Comparison of ENCODE assay signal across 16 cellular contexts in the genomic region with DNA sequence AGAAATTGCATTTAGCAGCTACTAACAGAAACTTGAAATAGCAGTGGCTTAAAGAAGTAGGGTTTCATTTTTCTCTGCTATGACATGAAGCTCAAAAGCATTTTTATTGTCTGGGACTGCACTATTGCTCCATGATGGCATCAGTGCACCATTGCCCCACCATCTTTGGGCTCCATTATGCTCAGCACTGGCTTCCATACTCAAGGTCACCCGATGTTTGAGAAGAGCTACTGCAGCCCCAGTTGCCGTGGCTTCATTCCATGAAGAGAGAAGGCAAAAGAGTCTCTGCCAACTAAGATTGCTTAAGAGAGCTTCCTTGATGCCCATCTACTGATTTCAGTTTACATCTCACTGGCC.
DNase-seq lines count a peak whose midpoint lies in the region; ATAC-seq and TF ChIP-seq lines count a peak whose summit lies in the region.
"Had no signal": no experiment of that assay in that cellular context is flagged by ENCODE, and none has a peak within 500 bp of the region (broad histone marks: within the 10 kb centered on the region; RNA-seq: fewer than 3 reads in every experiment).

No MANE protein-coding gene starts in this region.

- H3K4me2 ChIP-seq in GM23338 (peak overlapping the region; percentile 61), mesendoderm (ENCODE audit: low read length) (no peak overlapping the region)

- no peaks in the 10 kb centered on the region for H3F3A ChIP-seq in GM23338 (replicated peaks; ENCODE audit: low read depth)

- no peak overlapping the region for H3K56ac ChIP-seq in mesendoderm (ENCODE audit: low read length)

- no peak overlapping the region for H3K9ac ChIP-seq in HUES64 (ENCODE audit: low read depth, low read length)
- no peak overlapping the region for H3K9ac ChIP-seq in mesendoderm (ENCODE audit: low read length)

- H3K4me1 ChIP-seq in GM23338 (ENCODE audit: insufficient read depth) (peaks cover 57% of the 10 kb centered on the region), HUES64 (ENCODE audit: insufficient read depth, low read length) (peaks cover 38% of the 10 kb centered on the region), mesendoderm (ENCODE audit: control insufficient read depth, low read depth, low read length) (peaks cover 6% of the 10 kb centered on the region)

- H3K4me3 ChIP-seq in GM23338, result peak overlapping the region; percentile 12; the same call in 1 of the 2 replicates
- H3K4me3 ChIP-seq in HUES64 (ENCODE audit: low read length), result no peak overlapping the region
- H3K4me3 ChIP-seq in mesendoderm (ENCODE audit: low read length), result no peak overlapping the region

- H2BK15ac ChIP-seq in mesendoderm (replicated peaks; ENCODE audit: low read depth), result no peak overlapping the region

- H3K27me3 Mint-ChIP-seq in GM23338 (ENCODE audit: insufficient read depth, low read depth, poor library complexity) (no peaks in the 10 kb centered on the region), brain (no peaks in the 10 kb centered on the region), nephron progenitor cell (ENCODE audit: low read depth, poor library complexity) (no peaks in the 10 kb centered on the region)
- H3K27me3 Mint-ChIP-seq: CD4-positive, alpha-beta T cell had no signal

- ATAC-seq in GM23338 (0 out of 3 replicates have a peak, but pooled peaks have one; percentile 16), HG03108 (IDR thresholded peaks at IDR 0.05; ENCODE audit: unreplicated experiment) (no peak)

- TF ChIP-seq CTCF in GM23338 (conservative IDR thresholded peaks at IDR 0.05; ENCODE audit: low read depth in 2 of 2), result no peak
- no peak for TF ChIP-seq CTCF in brain (conservative IDR thresholded peaks at IDR 0.05)
- no peak for TF ChIP-seq CTCF in nephron progenitor cell (IDR thresholded peaks at IDR 0.05)

- H3K27me3 ChIP-seq in GM23338 (ENCODE audit: insufficient read depth), result no peaks in the 10 kb centered on the region
- H3K27me3 ChIP-seq in HUES64 (ENCODE audit: insufficient read depth, low read length), result no peaks in the 10 kb centered on the region
- no peaks in the 10 kb centered on the region for H3K27me3 ChIP-seq in mesendoderm (ENCODE audit: insufficient read depth, low read length, poor library complexity)
- H3K27me3 ChIP-seq: BE2C had no signal

- no peak overlapping the region for H4K8ac ChIP-seq in mesendoderm (ENCODE audit: low read depth, low read length)

- 72% methylated on average over 2 of the region's 2 CpGs for WGBS in HUES64
- no CpG with 5 or more reads among the region's 2 CpGs for WGBS in mesendoderm (ENCODE audit: extremely low coverage, insufficient coverage, low lambda C conversion rate)

- peaks cover 53% of the 10 kb centered on the region for H3K4me1 Mint-ChIP-seq in GM23338
- H3K4me1 Mint-ChIP-seq in brain, result peaks cover 74% of the 10 kb centered on the region
- peaks cover 10% of the 10 kb centered on the region for H3K4me1 Mint-ChIP-seq in nephron progenitor cell

- no peak overlapping the region for H2BK5ac ChIP-seq in mesendoderm (ENCODE audit: low read length)

- no peaks in the 10 kb centered on the region for H3K9me3 ChIP-seq in HUES64 (ENCODE audit: insufficient read depth, low read depth, low read length)
- H3K9me3 ChIP-seq: BE2C had no signal

- no peak overlapping the region for H3K23ac ChIP-seq in mesendoderm (ENCODE audit: low read length)

- H3K79me1 ChIP-seq in mesendoderm (ENCODE audit: low read length), result no peaks in the 10 kb centered on the region

- no peaks in the 10 kb centered on the region for H3K9me2 ChIP-seq in GM23338 (ENCODE audit: insufficient read depth)

- no peaks in the 10 kb centered on the region for H3K36me3 ChIP-seq in GM23338 (ENCODE audit: insufficient read depth)
- no peaks in the 10 kb centered on the region for H3K36me3 ChIP-seq in HUES64 (ENCODE audit: insufficient read depth, low read length)
- H3K36me3 ChIP-seq in mesendoderm (ENCODE audit: control insufficient read depth, insufficient read depth, low read length), result no peaks in the 10 kb centered on the region

- no peak overlapping the region for H2AK5ac ChIP-seq in mesendoderm (ENCODE audit: low read length)

- H3K27ac Mint-ChIP-seq in GM23338 (peak overlapping the region; percentile 26), brain (peak overlapping the region in 4 of 5 experiments; percentile 26 to 86 (median 74)), nephron progenitor cell (no peak overlapping the region)
- H3K27ac Mint-ChIP-seq: CD4-positive, alpha-beta T cell had no signal

- H3K18ac ChIP-seq in mesendoderm (ENCODE audit: low read length), result peak overlapping the region; percentile 60

- no peak overlapping the region for H3K4ac ChIP-seq in mesendoderm (ENCODE audit: low read depth, low read length)

- no peak for DNase-seq in GM23338 (ENCODE audit: low spot score)
- no peak for DNase-seq in mesendoderm
- no peak for DNase-seq in nephron progenitor cell
- DNase-seq in stimulated activated CD8-positive, alpha-beta memory T cell treated with anti-CD3 and anti-CD28 coated beads, Interleukin-4, amount 100 ng/mL, for 48 hours, result no peak
- no peak for DNase-seq in activated CD4-positive, alpha-beta T cell treated with anti-CD3 and anti-CD28 coated beads for 48 hours
- DNase-seq: BE2C; Calu3; CD4-positive, alpha-beta T cell; DMS53; Kasumi-1; MM.1S; NCI-H1092 treated with DMSO at 0.1 percent for 48 hours; NCI-H2081 treated with DMSO at 0.1 percent for 48 hours had no signal

- H4K5ac ChIP-seq in mesendoderm (ENCODE audit: low read length), result no peak overlapping the region

- peak overlapping the region; percentile 24 for H2BK120ac ChIP-seq in mesendoderm (ENCODE audit: low read depth, low read length)

- H4K20me1 ChIP-seq in GM23338 (replicated peaks; ENCODE audit: insufficient read depth), result no peaks in the 10 kb centered on the region

- H3K27ac ChIP-seq in GM23338 (ENCODE audit: low read depth), result 0 out of 2 replicates have a peak overlapping the region, but pooled peaks have one; percentile 1
- H3K27ac ChIP-seq in HUES64 (ENCODE audit: low read depth, low read length), result peak overlapping the region; percentile 39; the same call in 1 of the 2 replicates
- no peak overlapping the region for H3K27ac ChIP-seq in mesendoderm (ENCODE audit: low read depth, low read length)

- H3K36me3 Mint-ChIP-seq in GM23338 (ENCODE audit: low read depth), result no peaks in the 10 kb centered on the region; the same call in 2 of the 3 replicates
- H3K36me3 Mint-ChIP-seq in brain, result peaks cover 15% of the 10 kb centered on the region
- peaks cover 21% of the 10 kb centered on the region for H3K36me3 Mint-ChIP-seq in nephron progenitor cell (ENCODE audit: low read depth)

- no peaks in the 10 kb centered on the region for H3K9me3 Mint-ChIP-seq in GM23338
- no peaks in the 10 kb centered on the region for H3K9me3 Mint-ChIP-seq in brain
- no peaks in the 10 kb centered on the region for H3K9me3 Mint-ChIP-seq in nephron progenitor cell
- H3K9me3 Mint-ChIP-seq: CD4-positive, alpha-beta T cell had no signal

- no peak overlapping the region for H2AFZ ChIP-seq in GM23338

- H3K4me3 Mint-ChIP-seq in GM23338 (no peak overlapping the region), brain (peak overlapping the region in 2 of 5 experiments; percentile 48 to 68), nephron progenitor cell (no peak overlapping the region)
- H3K4me3 Mint-ChIP-seq: CD4-positive, alpha-beta T cell had no signal

- no peaks in the 10 kb centered on the region for H3K79me2 ChIP-seq in GM23338 (replicated peaks; ENCODE audit: insufficient read depth)
- no peaks in the 10 kb centered on the region for H3K79me2 ChIP-seq in mesendoderm (ENCODE audit: control insufficient read depth, insufficient read depth, low read length)
